1 cellular context compared by ENCODE assay signal in the genomic region with DNA sequence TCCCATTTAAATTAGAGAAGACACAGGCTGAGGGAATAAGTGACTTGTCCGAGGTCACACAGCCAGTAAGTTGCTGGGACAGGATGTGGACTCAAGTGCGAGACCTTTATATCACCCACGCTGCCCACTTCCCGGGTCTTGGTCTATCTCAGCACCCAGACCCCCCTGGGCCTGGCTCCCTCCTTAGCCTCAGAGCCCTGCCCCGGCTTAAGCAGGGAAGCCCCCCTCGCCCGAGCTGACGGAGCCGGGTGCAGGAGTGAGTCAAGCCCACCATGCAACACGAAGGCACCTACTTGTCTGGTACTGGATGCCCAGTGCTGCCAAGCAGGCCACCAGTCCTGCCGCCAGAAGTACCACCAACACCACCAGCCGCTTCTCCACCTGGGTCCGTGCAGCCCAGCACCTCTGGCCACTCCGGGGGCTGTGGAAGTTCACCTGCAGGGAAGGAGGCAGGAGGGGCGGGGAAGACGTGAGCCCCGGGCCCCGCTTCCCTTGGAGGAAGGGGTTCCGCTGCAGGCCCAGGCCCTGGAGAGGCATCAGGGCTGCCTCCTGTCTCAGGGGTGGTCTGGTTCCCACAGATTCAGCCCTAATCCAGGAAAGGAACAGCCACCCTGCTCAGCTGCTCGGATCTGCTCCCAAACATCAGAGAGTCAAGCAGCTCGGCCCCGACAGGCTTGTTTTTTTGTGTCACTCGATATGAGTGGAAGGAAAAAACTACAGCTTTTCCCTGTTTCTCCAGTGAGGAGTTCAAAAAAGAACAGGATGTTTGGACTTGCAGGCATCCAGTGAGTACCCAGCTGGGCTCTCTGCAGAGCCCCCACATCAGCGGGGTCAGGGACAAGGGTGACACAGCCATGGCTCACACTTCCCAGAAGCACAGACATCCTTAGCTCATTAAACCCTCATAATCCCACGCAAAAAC.
TF ChIP-seq lines count a peak whose summit lies in the region.

No MANE protein-coding gene starts in this region.

TF ChIP-seq in H1, 55 proteins besides CTCF, POLR2A, EP300 and RAD21 (continued from another document):
- TF ChIP-seq BCL11A (IDR thresholded peaks at IDR 0.05; ENCODE audit: low read depth in 2 of 2, low read length in 2 of 2) = no peak
- TF ChIP-seq, protein P1, sequence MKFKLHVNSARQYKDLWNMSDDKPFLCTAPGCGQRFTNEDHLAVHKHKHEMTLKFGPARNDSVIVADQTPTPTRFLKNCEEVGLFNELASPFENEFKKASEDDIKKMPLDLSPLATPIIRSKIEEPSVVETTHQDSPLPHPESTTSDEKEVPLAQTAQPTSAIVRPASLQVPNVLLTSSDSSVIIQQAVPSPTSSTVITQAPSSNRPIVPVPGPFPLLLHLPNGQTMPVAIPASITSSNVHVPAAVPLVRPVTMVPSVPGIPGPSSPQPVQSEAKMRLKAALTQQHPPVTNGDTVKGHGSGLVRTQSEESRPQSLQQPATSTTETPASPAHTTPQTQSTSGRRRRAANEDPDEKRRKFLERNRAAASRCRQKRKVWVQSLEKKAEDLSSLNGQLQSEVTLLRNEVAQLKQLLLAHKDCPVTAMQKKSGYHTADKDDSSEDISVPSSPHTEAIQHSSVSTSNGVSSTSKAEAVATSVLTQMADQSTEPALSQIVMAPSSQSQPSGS (IDR thresholded peaks at IDR 0.05; ENCODE audit: low read length) = no peak
TF ChIP-seq in H1: peak in this region for 0.
